In genomic region chr7:131654249-131654558, GRCh38 we compare ENCODE assay signal across 19 cellular contexts.
DNase-seq lines count a peak whose midpoint lies in the region; ATAC-seq, FAIRE-seq and TF ChIP-seq lines count a peak whose summit lies in the region.
"Had no signal": no experiment of that assay in that cellular context is flagged by ENCODE, and none has a peak within 500 bp of the region (broad histone marks: within the 10 kb centered on the region; RNA-seq: fewer than 3 reads in every experiment).

No MANE protein-coding gene starts in this region.

- no peak for TF ChIP-seq CTCF in SK-N-SH (IDR thresholded peaks at IDR 0.05)
- no peak for TF ChIP-seq CTCF in IMR-90 (conservative IDR thresholded peaks at IDR 0.05; ENCODE audit: low read depth, low read length)
- no peak for TF ChIP-seq CTCF in H1 (IDR thresholded peaks at IDR 0.05; ENCODE audit: control extremely low read depth in 1 of 3, insufficient read depth in 1 of 3, low read depth in 1 of 3, low read length in 3 of 3)
- no peak for TF ChIP-seq CTCF in MM.1S (IDR thresholded peaks at IDR 0.05; ENCODE audit: low read length)

- H4K91ac ChIP-seq in IMR-90 (ENCODE audit: insufficient read depth, low read depth, low read length), result peak overlapping the region; percentile 53; the same call in 1 of the 2 replicates
- H4K91ac ChIP-seq in H1 (replicated peaks; ENCODE audit: insufficient read length, low read length), result peak overlapping the region; percentile 98
- peak overlapping the region; percentile 13 for H4K91ac ChIP-seq in trophoblast cell (ENCODE audit: low read depth, low read length)

- H3K4me3 ChIP-seq in SK-N-SH (ENCODE audit: low read depth in 2 of 2, low read length in 1 of 2), result peak overlapping the region in 1 of 2 experiments; percentile 41; a peak in 1 of 4 replicates
- H3K4me3 ChIP-seq in IMR-90 (ENCODE audit: insufficient read depth, low read depth, low read length), result no peak overlapping the region
- H3K4me3 ChIP-seq in H1 (ENCODE audit: extremely low read depth in 1 of 4, insufficient read depth in 2 of 4, low read depth in 3 of 4, low read length in 4 of 4), result no peak overlapping the region
- no peak overlapping the region for H3K4me3 ChIP-seq in trophoblast cell (ENCODE audit: low read depth, low read length)
- no peak overlapping the region for H3K4me3 ChIP-seq in MM.1S (ENCODE audit: low read length)
- H3K4me3 ChIP-seq: esophagus squamous epithelium, heart left ventricle, Peyer's patch, transverse colon had no signal

- CTCF ChIA-PET in SK-N-SH (lab: Yijun Ruan, JAX), result interaction anchor here (0.5 to 6.6 kb wide), 58 partner anchors 8 to 757 kb away, joined by 3 to 291 read pairs (median 6); partner anchors contain the start of gene PODXL
- CTCF ChIA-PET in IMR-90 (lab: Yijun Ruan, JAX), result interaction anchor here (1.4 to 2.5 kb wide), 3 partner anchors 109 to 153 kb away, joined by 3 to 6 read pairs (median 5); no protein-coding TSS in a partner anchor
- CTCF ChIA-PET in H1 (lab: Charles Lee; ENCODE audit: partially characterized antibody), result interaction anchor here (0.6 to 5.8 kb wide), 38 partner anchors 9 to 1425 kb away, joined by 3 to 164 read pairs (median 6); no protein-coding TSS in a partner anchor

- H3K4me1 ChIP-seq in SK-N-SH (ENCODE audit: control insufficient read depth in 1 of 2, insufficient read depth in 2 of 2, low read depth in 1 of 2, low read length in 1 of 2) (no peaks in the 10 kb centered on the region; a peak in 1 of 4 replicates), IMR-90 (ENCODE audit: control insufficient read depth, insufficient read depth, low read length) (no peaks in the 10 kb centered on the region), H1 (replicated peaks in 1 of 4; ENCODE audit: control insufficient read depth in 3 of 4, insufficient read depth in 4 of 4, low read length in 3 of 4) (peaks cover 7 to 33% (median 19%) of the 10 kb centered on the region in 4 experiments), trophoblast cell (ENCODE audit: control insufficient read depth in 1 of 2, insufficient read depth in 2 of 2, low read length in 2 of 2) (peaks cover 10 to 29% of the 10 kb centered on the region in 2 experiments), MM.1S (ENCODE audit: low read length) (no peaks in the 10 kb centered on the region)

- peak overlapping the region; percentile 93 for H2BK5ac ChIP-seq in IMR-90 (ENCODE audit: low read depth, low read length, poor library complexity, severe bottlenecking)
- peak overlapping the region; percentile 96; the same call in 1 of the 2 replicates for H2BK5ac ChIP-seq in H1 (ENCODE audit: low read depth, low read length)
- H2BK5ac ChIP-seq in trophoblast cell (ENCODE audit: low read depth, low read length, poor library complexity), result no peak overlapping the region

- peak overlapping the region in 1 of 2 experiments; percentile 52; a peak in 2 of 4 replicates for H3K27ac ChIP-seq in SK-N-SH (ENCODE audit: low read depth in 2 of 2, low read length in 1 of 2)
- no peak overlapping the region for H3K27ac ChIP-seq in IMR-90 (ENCODE audit: insufficient read depth, low read length)
- H3K27ac ChIP-seq in H1 (ENCODE audit: low read depth, low read length), result no peak overlapping the region
- no peak overlapping the region for H3K27ac ChIP-seq in trophoblast cell (ENCODE audit: low read depth, low read length)
- no peak overlapping the region for H3K27ac ChIP-seq in MM.1S (ENCODE audit: low read length)
- H3K27ac ChIP-seq: 22Rv1, brain microvascular endothelial cell, C4-2B, esophagus squamous epithelium, heart left ventricle, Peyer's patch, transverse colon had no signal

- no peak for TF ChIP-seq RAD21 in SK-N-SH (IDR thresholded peaks at IDR 0.05; ENCODE audit: low read length)
- TF ChIP-seq RAD21 in IMR-90 (IDR thresholded peaks at IDR 0.05; ENCODE audit: low read length), result no peak
- no peak for TF ChIP-seq RAD21 in H1 (IDR thresholded peaks at IDR 0.05 in 1 of 2, conservative IDR thresholded peaks at IDR 0.05 in 1 of 2; ENCODE audit: low read depth in 2 of 2, low read length in 2 of 2)

- H4K12ac ChIP-seq in trophoblast cell (ENCODE audit: low read depth, low read length), result no peak overlapping the region

- TF ChIP-seq EP300 in SK-N-SH (IDR thresholded peaks at IDR 0.05; ENCODE audit: borderline replicate concordance in 1 of 2, low read depth in 1 of 2, low read length in 1 of 2) (no peak), H1 (IDR thresholded peaks at IDR 0.05; ENCODE audit: borderline replicate concordance in 1 of 2, low read depth in 2 of 2, low read length in 2 of 2) (no peak)

- H4K8ac ChIP-seq in IMR-90 (ENCODE audit: low read depth in 2 of 2, low read length in 2 of 2), result peak overlapping the region in 1 of 2 experiments; percentile 67; a peak in 1 of 4 replicates
- H4K8ac ChIP-seq in H1 (ENCODE audit: extremely low read depth, insufficient read depth, low read length), result no peak overlapping the region
- no peak overlapping the region for H4K8ac ChIP-seq in trophoblast cell (ENCODE audit: low read depth, low read length)

- H2BK120ac ChIP-seq in IMR-90 (ENCODE audit: low read depth, low read length), result peak overlapping the region; percentile 78
- H2BK120ac ChIP-seq in H1 (replicated peaks; ENCODE audit: low read depth, low read length), result peak overlapping the region; percentile 96
- H2BK120ac ChIP-seq in trophoblast cell (ENCODE audit: insufficient read depth, low read length, poor library complexity), result no peak overlapping the region

- H2BK12ac ChIP-seq in H1 (ENCODE audit: low read depth, low read length), result peak overlapping the region; percentile 99
- peak overlapping the region; percentile 35 for H2BK12ac ChIP-seq in trophoblast cell (ENCODE audit: low read length)

- H3F3A ChIP-seq in SK-N-SH (replicated peaks; ENCODE audit: insufficient read depth) (peaks cover 12% of the 10 kb centered on the region), MM.1S (ENCODE audit: insufficient read depth, low read length) (no peaks in the 10 kb centered on the region)

- H3K9me1 ChIP-seq in IMR-90 (ENCODE audit: insufficient read depth, low read length), result peaks cover 11% of the 10 kb centered on the region

- H3K9me3 ChIP-seq in SK-N-SH (no peaks in the 10 kb centered on the region), IMR-90 (ENCODE audit: control insufficient read depth, insufficient read depth, low read length) (no peaks in the 10 kb centered on the region), H1 (ENCODE audit: insufficient read depth in 2 of 2, low read depth in 1 of 2, low read length in 1 of 2) (no peaks in the 10 kb centered on the region), trophoblast cell (ENCODE audit: insufficient read depth, low read depth, low read length) (peaks cover 3% of the 10 kb centered on the region), MM.1S (replicated peaks; ENCODE audit: insufficient read depth, low read length) (no peaks in the 10 kb centered on the region)
- H3K9me3 ChIP-seq: esophagus squamous epithelium, heart left ventricle, Peyer's patch, transverse colon had no signal

- intact Hi-C loops in IMR-90 (cut with micrococcal nuclease), result loop anchor here (1.0 to 5.0 kb wide), 3 partner anchors 95 to 547 kb away; no protein-coding TSS in a partner anchor

- H3K9ac ChIP-seq in SK-N-SH (peak overlapping the region; percentile 30; the same call in 1 of the 2 replicates), IMR-90 (ENCODE audit: low read depth, low read length) (no peak overlapping the region), H1 (replicated peaks in 1 of 4; ENCODE audit: extremely low read depth in 1 of 4, low read depth in 3 of 4, low read length in 3 of 4) (no peak overlapping the region), trophoblast cell (ENCODE audit: low read length) (no peak overlapping the region), MM.1S (ENCODE audit: low read length) (no peak overlapping the region)

- H2AK9ac ChIP-seq in IMR-90 (replicated peaks; ENCODE audit: low read depth, low read length, poor library complexity), result peak overlapping the region; percentile 93

- POLR2A ChIA-PET in SK-N-SH (lab: Yijun Ruan, JAX), result interaction anchor here (1.0 kb wide), 1 partner anchor 146 kb away, joined by 3 read pairs; no protein-coding TSS in a partner anchor
- POLR2A ChIA-PET in IMR-90 (lab: Charles Lee; ENCODE audit: unreplicated experiment), result no interaction called here
- POLR2A ChIA-PET in H1 (lab: Charles Lee; ENCODE audit: partially characterized antibody), result interaction anchor here (0.8 to 4.0 kb wide), 9 partner anchors 30 to 149 kb away, joined by 3 to 23 read pairs (median 6); partner anchors contain the start of gene PODXL

- no peaks in the 10 kb centered on the region for H3K36me3 ChIP-seq in SK-N-SH (replicated peaks in 1 of 2; ENCODE audit: control insufficient read depth in 1 of 2, insufficient read depth in 2 of 2, low read length in 1 of 2)
- no peaks in the 10 kb centered on the region for H3K36me3 ChIP-seq in IMR-90 (ENCODE audit: control insufficient read depth, insufficient read depth, low read length)
- no peaks in the 10 kb centered on the region for H3K36me3 ChIP-seq in H1 (ENCODE audit: control insufficient read depth in 2 of 4, insufficient read depth in 4 of 4, low read length in 3 of 4)
- no peaks in the 10 kb centered on the region for H3K36me3 ChIP-seq in trophoblast cell (ENCODE audit: control insufficient read depth in 1 of 2, insufficient read depth in 2 of 2, low read length in 2 of 2)
- no peaks in the 10 kb centered on the region for H3K36me3 ChIP-seq in MM.1S (replicated peaks; ENCODE audit: insufficient read depth, low read length)
- H3K36me3 ChIP-seq: brain microvascular endothelial cell, esophagus squamous epithelium, heart left ventricle, Peyer's patch, transverse colon had no signal

- H3K14ac ChIP-seq in IMR-90 (replicated peaks; ENCODE audit: low read depth, low read length), result peak overlapping the region; percentile 85
- peak overlapping the region; percentile 5 for H3K14ac ChIP-seq in H1 (ENCODE audit: insufficient read length)
- H3K14ac ChIP-seq in trophoblast cell (ENCODE audit: low read length), result no peak overlapping the region

- in situ Hi-C loops in IMR-90 (cut with MboI; ENCODE audit: low sequenced_read_pairs), result loop anchor here (5.0 to 10.0 kb wide), 2 partner anchors 109 to 142 kb away; no protein-coding TSS in a partner anchor

- no peak for FAIRE-seq in H1 (lab: Jason Lieb, UNC)
- FAIRE-seq: endometrium had no signal

- H2BK20ac ChIP-seq in IMR-90 (ENCODE audit: low read depth, low read length) (peak overlapping the region; percentile 40), H1 (ENCODE audit: low read length) (peak overlapping the region; percentile 87)

- DNase-seq in SK-N-SH (no peak), IMR-90 (no peak), H1 (ENCODE audit: low read depth in 1 of 2, low spot score in 2 of 2) (no peak), trophoblast cell (no peak), nucleus accumbens (lab: John Stamatoyannopoulos, UW) (no peak), MM.1S (no peak), HK-2 (ENCODE audit: unreplicated experiment) (no peak)
- DNase-seq: amniotic stem cell, GF-D8, SIG-M5 had no signal

- H3K27me3 ChIP-seq in SK-N-SH (ENCODE audit: insufficient read depth), result no peaks in the 10 kb centered on the region
- H3K27me3 ChIP-seq in IMR-90 (ENCODE audit: control insufficient read depth, insufficient read depth, low read length), result peaks cover 2% of the 10 kb centered on the region; the same call in 1 of the 2 replicates
- H3K27me3 ChIP-seq in H1 (replicated peaks in 1 of 4; ENCODE audit: control insufficient read depth in 3 of 4, extremely low read depth in 1 of 4, insufficient read depth in 3 of 4, low read length in 3 of 4), result no peaks in the 10 kb centered on the region; a peak in 1 of 7 replicates
- no peaks in the 10 kb centered on the region for H3K27me3 ChIP-seq in trophoblast cell (ENCODE audit: insufficient read depth, low read length)
- no peaks in the 10 kb centered on the region for H3K27me3 ChIP-seq in MM.1S (replicated peaks; ENCODE audit: insufficient read depth, low read length)
- H3K27me3 ChIP-seq: brain microvascular endothelial cell, heart left ventricle, Peyer's patch had no signal

- H2AFZ ChIP-seq in SK-N-SH (ENCODE audit: low read depth) (no peak overlapping the region), IMR-90 (replicated peaks; ENCODE audit: low read length, poor library complexity) (peak overlapping the region; percentile 86), H1 (ENCODE audit: low read length) (no peak overlapping the region), trophoblast cell (ENCODE audit: insufficient read depth, low read length, poor library complexity) (no peak overlapping the region), MM.1S (ENCODE audit: low read length) (no peak overlapping the region)

- H3K79me2 ChIP-seq in SK-N-SH (ENCODE audit: insufficient read depth), result peaks cover 30% of the 10 kb centered on the region; the same call in 1 of the 2 replicates
- H3K79me2 ChIP-seq in H1 (ENCODE audit: control insufficient read depth in 1 of 2, insufficient read depth in 2 of 2, low read length in 2 of 2), result peaks cover 0 to 16% of the 10 kb centered on the region in 2 experiments; a peak in 3 of 4 replicates
- no peaks in the 10 kb centered on the region for H3K79me2 ChIP-seq in trophoblast cell (ENCODE audit: control insufficient read depth, insufficient read depth, low read length, poor library complexity)
- H3K79me2 ChIP-seq in MM.1S (ENCODE audit: low read length), result no peaks in the 10 kb centered on the region

- no peak for TF ChIP-seq POLR2A in IMR-90 (IDR thresholded peaks at IDR 0.05; ENCODE audit: low read depth, low read length)
- TF ChIP-seq POLR2A in H1 (IDR thresholded peaks at IDR 0.05; ENCODE audit: control extremely low read depth in 1 of 2, low read depth in 2 of 2, low read length in 2 of 2), result no peak

- H3K4me2 ChIP-seq in SK-N-SH, result peak overlapping the region; percentile 61
- H3K4me2 ChIP-seq in IMR-90 (ENCODE audit: low read depth, low read length), result no peak overlapping the region
- peak overlapping the region in 1 of 2 experiments; percentile 18; a peak in 1 of 4 replicates for H3K4me2 ChIP-seq in H1 (ENCODE audit: insufficient read depth in 1 of 2, low read depth in 2 of 2, low read length in 2 of 2)
- H3K4me2 ChIP-seq in trophoblast cell (ENCODE audit: low read length), result no peak overlapping the region
- H3K4me2 ChIP-seq in MM.1S (ENCODE audit: low read depth, low read length), result no peak overlapping the region

- H4K20me1 ChIP-seq in SK-N-SH (ENCODE audit: insufficient read depth) (no peaks in the 10 kb centered on the region), IMR-90 (ENCODE audit: insufficient read depth, low read length) (no peaks in the 10 kb centered on the region), H1 (replicated peaks in 1 of 2; ENCODE audit: control insufficient read depth in 1 of 2, insufficient read depth in 2 of 2, low read length in 2 of 2) (peaks cover 0 to 5% of the 10 kb centered on the region in 2 experiments), MM.1S (ENCODE audit: insufficient read depth, low read length) (no peaks in the 10 kb centered on the region)

- H3K56ac ChIP-seq in IMR-90 (ENCODE audit: extremely low read depth, insufficient read depth, low read length) (no peak overlapping the region), H1 (replicated peaks; ENCODE audit: insufficient read length, low read depth, low read length) (peak overlapping the region; percentile 92)

- H3K23me2 ChIP-seq in H1 (ENCODE audit: low read depth, low read length), result peaks cover 10% of the 10 kb centered on the region

- H2BK15ac ChIP-seq in IMR-90 (ENCODE audit: low read depth, low read length), result peak overlapping the region; percentile 29; the same call in 2 of the 3 replicates
- H2BK15ac ChIP-seq in H1 (ENCODE audit: low read length), result peak overlapping the region; percentile 100

- ATAC-seq in SK-N-SH treated with all-trans-retinoic acid at 6 μM for 48 hours, result no peak
- ATAC-seq in IMR-90 (ENCODE audit: low read depth), result no peak

- 87% methylated on average over 1 of the region's 1 CpG for WGBS in SK-N-SH (ENCODE audit: low lambda C conversion rate)
- 91 to 100% methylated on average over 1 of the region's 1 CpG for WGBS in IMR-90 (ENCODE audit: extremely low coverage in 2 of 2, insufficient read length in 1 of 2), 2 experiments
- 71 to 100% methylated on average over 1 of the region's 1 CpG for WGBS in H1 (ENCODE audit: extremely low coverage in 1 of 2, insufficient coverage in 1 of 2, insufficient read length in 1 of 2, insufficient replicate concordance in 2 of 2, low coverage in 1 of 2, low lambda C conversion rate in 2 of 2, missing lambda C conversion rate in 1 of 2), 2 experiments
- WGBS in trophoblast cell (ENCODE audit: extremely low coverage, insufficient coverage, insufficient read length), result 100% methylated on average over 1 of the region's 1 CpG

- dilution Hi-C loops in IMR-90 (cut with HindIII; ENCODE audit: low sequenced_read_pairs, unreplicated experiment), result no loop called here

- H2AK5ac ChIP-seq in IMR-90 (ENCODE audit: low read depth, low read length) (peak overlapping the region; percentile 96), H1 (ENCODE audit: low read depth, low read length) (peak overlapping the region; percentile 100), trophoblast cell (ENCODE audit: low read length) (no peak overlapping the region)

- H3K18ac ChIP-seq in IMR-90 (ENCODE audit: low read depth, low read length) (no peak overlapping the region), H1 (ENCODE audit: extremely low read depth, low read length) (peak overlapping the region; percentile 88), trophoblast cell (ENCODE audit: low read length) (no peak overlapping the region)

- H3K4ac ChIP-seq in IMR-90 (ENCODE audit: low read depth, low read length) (peak overlapping the region; percentile 58), H1 (replicated peaks; ENCODE audit: insufficient read length, low read depth, low read length) (peak overlapping the region; percentile 100), trophoblast cell (ENCODE audit: low read depth, low read length) (no peak overlapping the region)

- H4K5ac ChIP-seq in IMR-90 (ENCODE audit: low read depth, low read length), result no peak overlapping the region
- peak overlapping the region; percentile 42 for H4K5ac ChIP-seq in H1 (ENCODE audit: insufficient read length, low read depth, low read length)

- peak overlapping the region; percentile 58 for H3K23ac ChIP-seq in IMR-90 (ENCODE audit: low read depth, low read length)
- peak overlapping the region; percentile 53 for H3K23ac ChIP-seq in H1 (ENCODE audit: insufficient read length)
- peak overlapping the region; percentile 19 for H3K23ac ChIP-seq in trophoblast cell (ENCODE audit: low read length)

- H3K9me2 ChIP-seq in SK-N-SH (no peaks in the 10 kb centered on the region), MM.1S (replicated peaks; ENCODE audit: insufficient read depth, low read length) (no peaks in the 10 kb centered on the region)

- peaks cover 0 to 8% of the 10 kb centered on the region in 2 experiments; a peak in 1 of 4 replicates for H3K79me1 ChIP-seq in IMR-90 (ENCODE audit: low read depth in 1 of 2, low read length in 2 of 2)
- peaks cover 6% of the 10 kb centered on the region; the same call in 1 of the 2 replicates for H3K79me1 ChIP-seq in H1 (ENCODE audit: low read depth, low read length)
- H3K79me1 ChIP-seq in trophoblast cell (ENCODE audit: low read length), result peaks cover 12% of the 10 kb centered on the region

- BruUV-seq in IMR-90 (replicated peaks; lab: Mats Ljungman, UMichigan), result no TSS peak

Comparison
In these comparisons a context has a peak if more than half of its experiments do, and no peak if none do; other contexts are left out.
1. H4K91ac ChIP-seq: peak in every context shown above with its lines; median percentile 98 in H1; 53 in IMR-90; 13 in trophoblast cell.